25 cellular contexts compared by ENCODE assay signal in genomic region chr10:132427071-132427771, GRCh38.
"Had no signal": no experiment of that assay in that cellular context is flagged by ENCODE, and none has a peak within 500 bp of the region (broad histone marks: within the 10 kb centered on the region; RNA-seq: fewer than 3 reads in every experiment).

No MANE protein-coding gene starts in this region.

- H3K27ac Mint-ChIP-seq: activated B cell treated with CpG ODN at 0.5 μM for 24 hours; activated CD4-positive, alpha-beta T cell treated with anti-CD3 and anti-CD28 coated beads for 36 hours; activated naive CD8-positive, alpha-beta T cell treated with anti-CD3 and anti-CD28 coated beads for 36 hours; naive thymus-derived CD8-positive, alpha-beta T cell; stimulated activated memory B cell treated with anti-CD40 and anti-IgM and Interleukin-4, amounts not matched to agents 10 μg/mL and 1 μg/mL and 100 μg/mL, for 72 hours; T-helper 1 cell treated with Interleukin-12 subunit alpha and Interleukin-12 subunit beta and Interleukin-4 antibody, amounts not matched to agents 30 μg/mL and 1 μg/mL, for 36 hours; type B pancreatic cell had no signal

- H3K9me3 ChIP-seq: breast epithelium, left lung, neutrophil, ovary, prostate gland, thoracic aorta had no signal

- H3K4me1 ChIP-seq: breast epithelium had no signal

- H3K9me3 Mint-ChIP-seq: activated B cell treated with CpG ODN at 0.5 μM for 24 hours; activated naive CD8-positive, alpha-beta T cell treated with anti-CD3 and anti-CD28 coated beads for 36 hours; activated T-cell treated with anti-CD3 and anti-CD28 coated beads, Interleukin-2, amount 50 U/mL, for 4 hours; naive thymus-derived CD8-positive, alpha-beta T cell; stimulated activated memory B cell treated with anti-CD40 and anti-IgM and Interleukin-4, amounts not matched to agents 10 μg/mL and 1 μg/mL and 100 μg/mL, for 72 hours; T-helper 1 cell treated with Interleukin-12 subunit alpha and Interleukin-12 subunit beta and Interleukin-4 antibody, amounts not matched to agents 30 μg/mL and 1 μg/mL, for 36 hours; type B pancreatic cell had no signal

- H3K4me3 ChIP-seq: breast epithelium, coronary artery, left lung, lung, ovary, prostate gland, thoracic aorta had no signal

- H3K27ac ChIP-seq: breast epithelium, coronary artery, epithelial cell of prostate, left lung, neutrophil, ovary, prostate gland, thoracic aorta had no signal

- ATAC-seq: left lung; naive thymus-derived CD8-positive, alpha-beta T cell; right cardiac atrium; stimulated activated memory B cell treated with anti-CD40 and anti-IgM and Interleukin-4, amounts not matched to agents 10 μg/mL and 1 μg/mL and 100 μg/mL, for 72 hours had no signal

- DNase-seq: activated B cell treated with CpG ODN at 0.5 μM for 24 hours; activated CD4-positive, alpha-beta T cell treated with anti-CD3 and anti-CD28 coated beads for 36 hours; activated CD4-positive, alpha-beta T cell treated with anti-CD3 and anti-CD28 coated beads, Interleukin-2, amount 50 U/mL, for 4 hours; activated CD8-positive, alpha-beta memory T cell treated with anti-CD3 and anti-CD28 coated beads for 24 hours; activated CD8-positive, alpha-beta memory T cell treated with anti-CD3 and anti-CD28 coated beads, Interleukin-2, amount 50 U/mL, for 48 hours; activated naive CD4-positive, alpha-beta T cell treated with Interleukin-2 at 50 U/mL for 16 hours; activated naive CD8-positive, alpha-beta T cell treated with anti-CD3 and anti-CD28 coated beads for 36 hours; activated T-cell treated with anti-CD3 and anti-CD28 coated beads, Interleukin-2, amount 50 U/mL, for 4 hours; kidney glomerular epithelial cell; naive thymus-derived CD8-positive, alpha-beta T cell; ovary; stimulated activated CD4-positive, alpha-beta T cell treated with anti-CD3 and anti-CD28 coated beads, Interleukin-1b, Interleukin-23, amount 100 ng/mL, for 48 hours; T1000 had no signal

- H3K36me3 Mint-ChIP-seq: activated naive CD8-positive, alpha-beta T cell treated with anti-CD3 and anti-CD28 coated beads for 36 hours; naive thymus-derived CD8-positive, alpha-beta T cell; stimulated activated memory B cell treated with anti-CD40 and anti-IgM and Interleukin-4, amounts not matched to agents 10 μg/mL and 1 μg/mL and 100 μg/mL, for 72 hours; type B pancreatic cell had no signal

- H3K27me3 ChIP-seq: breast epithelium, left lung, neutrophil, ovary had no signal

- H3K36me3 ChIP-seq: breast epithelium, left lung, neutrophil, ovary, prostate gland, thoracic aorta had no signal

- H3K4me3 Mint-ChIP-seq: activated B cell treated with CpG ODN at 0.5 μM for 24 hours; activated CD4-positive, alpha-beta T cell treated with anti-CD3 and anti-CD28 coated beads for 36 hours; activated naive CD8-positive, alpha-beta T cell treated with anti-CD3 and anti-CD28 coated beads for 36 hours; activated T-cell treated with anti-CD3 and anti-CD28 coated beads, Interleukin-2, amount 50 U/mL, for 4 hours; naive thymus-derived CD8-positive, alpha-beta T cell; stimulated activated memory B cell treated with anti-CD40 and anti-IgM and Interleukin-4, amounts not matched to agents 10 μg/mL and 1 μg/mL and 100 μg/mL, for 72 hours; T-helper 1 cell treated with Interleukin-12 subunit alpha and Interleukin-12 subunit beta and Interleukin-4 antibody, amounts not matched to agents 30 μg/mL and 1 μg/mL, for 36 hours; type B pancreatic cell had no signal

- H3K27me3 Mint-ChIP-seq: activated B cell treated with CpG ODN at 0.5 μM for 24 hours; activated CD4-positive, alpha-beta T cell treated with anti-CD3 and anti-CD28 coated beads for 36 hours; activated naive CD8-positive, alpha-beta T cell treated with anti-CD3 and anti-CD28 coated beads for 36 hours; naive thymus-derived CD8-positive, alpha-beta T cell; stimulated activated memory B cell treated with anti-CD40 and anti-IgM and Interleukin-4, amounts not matched to agents 10 μg/mL and 1 μg/mL and 100 μg/mL, for 72 hours; type B pancreatic cell had no signal
